Comparison of ENCODE assay signal across 11 cellular contexts in the genomic region with DNA sequence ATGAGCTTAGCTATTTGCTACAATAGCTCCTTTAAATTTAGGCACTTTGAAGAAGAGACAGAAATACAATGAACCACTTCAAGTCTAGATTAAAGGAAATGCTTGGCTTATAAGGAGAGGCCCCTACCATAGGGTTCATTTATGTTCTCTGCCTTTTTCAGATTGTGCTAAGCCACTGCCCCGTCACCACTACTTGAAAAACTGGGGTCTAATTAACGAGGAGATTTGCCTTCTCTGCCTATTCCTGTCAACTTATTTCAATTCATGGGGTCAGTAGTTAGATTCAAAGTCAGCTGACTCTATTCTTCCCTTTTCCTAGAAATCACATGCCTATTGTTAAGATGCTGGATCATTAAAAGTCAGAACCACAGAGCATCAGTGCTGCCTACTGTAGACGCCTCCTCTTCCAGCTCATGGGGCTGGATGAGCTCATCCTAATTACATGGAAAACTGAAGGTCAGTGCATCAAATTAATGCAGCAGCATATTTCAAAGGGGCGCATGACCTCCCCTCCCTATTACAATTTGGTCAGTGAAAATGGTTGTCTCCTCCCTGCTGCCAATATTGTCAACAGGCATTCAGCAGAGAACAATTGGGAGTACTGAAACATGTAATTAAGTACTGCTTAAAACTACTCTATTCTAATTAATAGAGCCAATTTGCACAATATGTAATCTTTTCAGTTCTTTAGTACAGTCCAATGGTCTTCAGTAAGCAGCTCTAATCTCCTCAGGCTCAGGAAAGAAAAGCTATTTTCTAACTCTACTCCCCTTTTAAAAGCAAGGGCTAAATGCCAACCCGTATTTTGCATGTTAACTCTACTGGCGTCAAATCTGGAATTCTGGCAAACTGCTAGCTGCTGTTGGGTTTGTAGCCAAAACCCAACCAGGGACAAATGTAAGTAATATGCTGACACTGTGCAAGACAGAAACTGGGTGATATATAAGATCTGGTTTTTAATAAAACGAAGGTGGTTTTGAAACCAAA.
DNase-seq lines count a peak whose midpoint lies in the region; ATAC-seq and TF ChIP-seq lines count a peak whose summit lies in the region.
"Had no signal": no experiment of that assay in that cellular context is flagged by ENCODE, and none has a peak within 500 bp of the region (broad histone marks: within the 10 kb centered on the region; RNA-seq: fewer than 3 reads in every experiment).

No MANE protein-coding gene starts in this region.

- no peak for TF ChIP-seq CTCF in tibial nerve (IDR thresholded peaks at IDR 0.05)
- TF ChIP-seq CTCF in brain microvascular endothelial cell (IDR thresholded peaks at IDR 0.05; ENCODE audit: low read depth, low read length, missing control alignments), result no peak

- WGBS in mesodermal cell (ENCODE audit: insufficient coverage in 2 of 2), 2 experiments, result 90 to 91% methylated on average over 4 to 5 of the region's 7 CpGs
- WGBS in tibial nerve, 2 donors, result 33 to 42% methylated on average over 7 of the region's 7 CpGs

- no peak for TF ChIP-seq POLR2A in tibial nerve (IDR thresholded peaks at IDR 0.05)

- no peak for TF ChIP-seq EP300 in tibial nerve (IDR thresholded peaks at IDR 0.05)

- H3K4me3 ChIP-seq in mesodermal cell (ENCODE audit: extremely low read depth, insufficient read depth, low read length, poor library complexity, severe bottlenecking), result no peak overlapping the region
- no peak overlapping the region for H3K4me3 ChIP-seq in tibial nerve
- no peak overlapping the region for H3K4me3 ChIP-seq in brain microvascular endothelial cell (ENCODE audit: low read depth, low read length)

- peaks cover 27% of the 10 kb centered on the region for H3K36me3 ChIP-seq in mesodermal cell (ENCODE audit: control insufficient read depth, insufficient read depth, low read length)
- H3K36me3 ChIP-seq in tibial nerve, result no peaks in the 10 kb centered on the region
- peaks cover 2% of the 10 kb centered on the region for H3K36me3 ChIP-seq in brain microvascular endothelial cell (replicated peaks)

- DNase-seq in NCI-H2227 treated with DMSO at 0.1 percent for 48 hours (lab: John Stamatoyannopoulos, UW), result peak; percentile 89
- no peak for DNase-seq in tibial nerve (ENCODE audit: low spot score in 2 of 2)
- no peak for DNase-seq in NCI-H128 (lab: John Stamatoyannopoulos, UW; ENCODE audit: unreplicated experiment)
- DNase-seq in left colon, result no peak
- DNase-seq in brain microvascular endothelial cell, result no peak
- DNase-seq: amniotic stem cell; effector memory CD8-positive, alpha-beta T cell; KBM-7; naive thymus-derived CD8-positive, alpha-beta T cell had no signal

- no peaks in the 10 kb centered on the region for H3K9me3 Mint-ChIP-seq in dendritic cell treated with granulocyte-macrophage colony-stimulating factor and Interleukin-4, amounts not matched to agents 40 ng/mL and 50 ng/mL, for 4 days
- H3K9me3 Mint-ChIP-seq: effector memory CD8-positive, alpha-beta T cell; naive thymus-derived CD8-positive, alpha-beta T cell had no signal

- no peak overlapping the region for H3K4me3 Mint-ChIP-seq in dendritic cell treated with granulocyte-macrophage colony-stimulating factor and Interleukin-4, amounts not matched to agents 40 ng/mL and 50 ng/mL, for 4 days
- H3K4me3 Mint-ChIP-seq: effector memory CD8-positive, alpha-beta T cell; naive thymus-derived CD8-positive, alpha-beta T cell had no signal

- intact Hi-C loops in dendritic cell treated with granulocyte-macrophage colony-stimulating factor and Interleukin-4, amounts not matched to agents 40 ng/mL and 50 ng/mL, for 4 days (cut with micrococcal nuclease), result no loop called here
- intact Hi-C loops in left colon (cut with DNase I, micrococcal nuclease), result no loop called here

- H3K27ac Mint-ChIP-seq in dendritic cell treated with granulocyte-macrophage colony-stimulating factor and Interleukin-4, amounts not matched to agents 40 ng/mL and 50 ng/mL, for 4 days, result peak overlapping the region; percentile 81

- H3K9me3 ChIP-seq in mesodermal cell (ENCODE audit: control insufficient read depth, low read length), result no peaks in the 10 kb centered on the region
- no peaks in the 10 kb centered on the region for H3K9me3 ChIP-seq in tibial nerve

- peaks cover 45% of the 10 kb centered on the region for H3K36me3 Mint-ChIP-seq in dendritic cell treated with granulocyte-macrophage colony-stimulating factor and Interleukin-4, amounts not matched to agents 40 ng/mL and 50 ng/mL, for 4 days (ENCODE audit: low read depth)

- H3K4me1 ChIP-seq in mesodermal cell (ENCODE audit: control insufficient read depth, insufficient read depth, low read length, poor library complexity, severe bottlenecking), result peaks cover 3% of the 10 kb centered on the region
- peaks cover 0 to 89% (median 20%) of the 10 kb centered on the region in 4 donors for H3K4me1 ChIP-seq in tibial nerve

- no peak for ATAC-seq in left colon
- ATAC-seq: effector memory CD8-positive, alpha-beta T cell; naive thymus-derived CD8-positive, alpha-beta T cell had no signal

- H3K27me3 ChIP-seq in tibial nerve (no peaks in the 10 kb centered on the region), brain microvascular endothelial cell (replicated peaks) (no peaks in the 10 kb centered on the region)

- in situ Hi-C loops in brain microvascular endothelial cell (cut with HindIII; ENCODE audit: low pct_ligation_motif_present, low sequenced_read_pairs), result no loop called here

- no peaks in the 10 kb centered on the region for H3K27me3 Mint-ChIP-seq in dendritic cell treated with granulocyte-macrophage colony-stimulating factor and Interleukin-4, amounts not matched to agents 40 ng/mL and 50 ng/mL, for 4 days
- H3K27me3 Mint-ChIP-seq: effector memory CD8-positive, alpha-beta T cell; naive thymus-derived CD8-positive, alpha-beta T cell had no signal

- H3K27ac ChIP-seq in mesodermal cell (ENCODE audit: low read depth, low read length, severe bottlenecking), result peak overlapping the region; percentile 55
- peak overlapping the region in 3 of 4 donors; percentile 5 to 83 (median 68) for H3K27ac ChIP-seq in tibial nerve
- no peak overlapping the region for H3K27ac ChIP-seq in brain microvascular endothelial cell

- peaks cover 45% of the 10 kb centered on the region for H3K4me1 Mint-ChIP-seq in dendritic cell treated with granulocyte-macrophage colony-stimulating factor and Interleukin-4, amounts not matched to agents 40 ng/mL and 50 ng/mL, for 4 days (ENCODE audit: low read depth)
